ENCODE assay signal across 1 cellular context in the genomic region with DNA sequence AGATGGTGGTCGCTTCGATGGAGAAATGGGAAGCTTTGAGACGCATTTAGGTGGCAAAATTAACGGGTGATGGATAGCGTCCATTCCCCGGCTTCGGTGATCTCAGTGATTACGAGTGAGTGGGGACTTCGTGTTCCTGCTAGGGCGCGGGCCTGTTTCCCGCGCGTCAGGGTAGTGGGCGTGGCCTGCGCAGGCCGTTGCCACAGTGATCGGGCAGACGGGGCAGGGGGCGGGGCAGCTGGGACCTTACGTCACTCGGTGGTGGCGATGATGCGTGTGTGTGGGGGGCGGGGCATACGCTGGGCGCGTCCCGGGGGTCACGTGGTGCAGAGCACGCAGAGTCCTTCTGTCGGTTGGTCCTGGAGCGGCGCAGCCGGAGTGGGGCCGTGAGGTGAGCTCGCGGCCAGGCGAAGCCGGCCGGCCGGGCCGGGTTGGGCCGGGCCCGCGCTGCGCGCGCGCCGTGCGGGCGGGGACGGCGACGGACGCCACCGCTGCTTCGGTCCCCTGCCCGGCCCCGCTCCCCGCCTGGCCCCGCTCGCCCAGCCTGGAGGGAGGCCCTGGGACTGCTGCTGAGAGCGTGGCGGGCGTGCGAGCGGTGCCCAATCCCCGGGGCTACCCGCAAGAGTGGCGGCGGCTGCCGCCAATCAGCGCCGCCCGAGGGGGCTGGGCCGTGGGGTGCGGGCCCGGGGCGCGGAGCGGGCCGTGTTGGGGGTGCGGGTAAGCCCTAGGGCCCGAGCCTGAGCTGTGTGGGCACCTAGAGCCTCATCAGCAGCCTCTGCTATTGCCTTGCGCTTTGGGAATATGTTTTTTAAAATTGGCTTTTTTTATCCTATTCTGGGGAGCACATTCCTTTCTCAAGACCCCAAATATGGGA.
A peak's percentile ranks its signal among the peaks of the same experiment; 100 is the strongest.
TF ChIP-seq lines count a peak whose summit lies in the region.

A gene (plus strand): TSS at position 327 of the 874 bp plus-strand sequence. CDS start 29,508 bp downstream, outside the sequence.

TF ChIP-seq in K562, 482 proteins besides CTCF, POLR2A, EP300 and RAD21 (continued from another document and continues in another):
- TF ChIP-seq CEBPG (CRISPR knock-in tag; IDR thresholded peaks at IDR 0.05) (peak; percentile 77), CEBPG (tag; conservative IDR thresholded peaks at IDR 0.05 in 1 of 2, IDR thresholded peaks at IDR 0.05 in 1 of 2) (no peak), SREBF2 (CRISPR knock-in tag; IDR thresholded peaks at IDR 0.05) (0 out of 2 replicates have a peak, but pooled peaks have one; percentile 74), PHF21A (IDR thresholded peaks at IDR 0.05; ENCODE audit: borderline replicate concordance, low read depth) (no peak), CBX1 (IDR thresholded peaks at IDR 0.05; ENCODE audit: low read depth) (peak; percentile 35; the same call in 1 of the 2 replicates), MAFK (IDR thresholded peaks at IDR 0.05; ENCODE audit: low read length) (no peak), NFYB (IDR thresholded peaks at IDR 0.05; ENCODE audit: extremely low read depth, insufficient read length) (peak; percentile 89), KDM1A (IDR thresholded peaks at IDR 0.05) (peak in 1 of 2 experiments; percentile 29; a peak in 1 of 4 replicates), CHCHD3 (CRISPR knock-in tag; IDR thresholded peaks at IDR 0.05) (no peak), HNRNPUL1 (IDR thresholded peaks at IDR 0.05; ENCODE audit: low read length) (no peak), ZNF561 (CRISPR knock-in tag; conservative IDR thresholded peaks at IDR 0.05) (no peak), BCOR (IDR thresholded peaks at IDR 0.05) (no peak), GTF2F1 (IDR thresholded peaks at IDR 0.05; ENCODE audit: low read depth, low read length) (0 out of 2 replicates have a peak, but pooled peaks have one; percentile 68), DNMT1 (IDR thresholded peaks at IDR 0.05) (no peak), FOXM1 (IDR thresholded peaks at IDR 0.05; ENCODE audit: low read depth) (no peak), FOXM1 (CRISPR knock-in tag; IDR thresholded peaks at IDR 0.05; ENCODE audit: low read depth) (no peak), BDP1 (IDR thresholded peaks at IDR 0.05; ENCODE audit: insufficient read depth, insufficient read length) (no peak), SRF (CRISPR knock-in tag; IDR thresholded peaks at IDR 0.05) (no peak; a peak in 1 of 4 replicates), ZNF143 (CRISPR knock-in tag; IDR thresholded peaks at IDR 0.05) (0 out of 2 replicates have a peak, but pooled peaks have one; percentile 27), MYBL2 (IDR thresholded peaks at IDR 0.05; ENCODE audit: low read depth) (no peak; the same call in 1 of the 2 replicates), MYBL2 (CRISPR knock-in tag; IDR thresholded peaks at IDR 0.05; ENCODE audit: borderline replicate concordance) (no peak), SMARCB1 (IDR thresholded peaks at IDR 0.05; ENCODE audit: insufficient read length, low read depth) (no peak), FIP1L1 (IDR thresholded peaks at IDR 0.05; ENCODE audit: low read depth, low read length, poor library complexity, severe bottlenecking) (peak; percentile 57), GATA2 (CRISPR knock-in tag; IDR thresholded peaks at IDR 0.05) (peak; percentile 30; the same call in 1 of the 2 replicates), RBM15 (IDR thresholded peaks at IDR 0.05; ENCODE audit: insufficient read depth, low read length) (no peak), NR2F6 (CRISPR knock-in tag; IDR thresholded peaks at IDR 0.05) (no peak), ZNF274 (IDR thresholded peaks at IDR 0.05; ENCODE audit: borderline replicate concordance, low read depth, low read length) (no peak), NR2C1 (IDR thresholded peaks at IDR 0.05) (no peak), NR2C1 (tag; IDR thresholded peaks at IDR 0.05) (0 out of 2 replicates have a peak, but pooled peaks have one; percentile 30)
- TF ChIP-seq, protein P1, sequence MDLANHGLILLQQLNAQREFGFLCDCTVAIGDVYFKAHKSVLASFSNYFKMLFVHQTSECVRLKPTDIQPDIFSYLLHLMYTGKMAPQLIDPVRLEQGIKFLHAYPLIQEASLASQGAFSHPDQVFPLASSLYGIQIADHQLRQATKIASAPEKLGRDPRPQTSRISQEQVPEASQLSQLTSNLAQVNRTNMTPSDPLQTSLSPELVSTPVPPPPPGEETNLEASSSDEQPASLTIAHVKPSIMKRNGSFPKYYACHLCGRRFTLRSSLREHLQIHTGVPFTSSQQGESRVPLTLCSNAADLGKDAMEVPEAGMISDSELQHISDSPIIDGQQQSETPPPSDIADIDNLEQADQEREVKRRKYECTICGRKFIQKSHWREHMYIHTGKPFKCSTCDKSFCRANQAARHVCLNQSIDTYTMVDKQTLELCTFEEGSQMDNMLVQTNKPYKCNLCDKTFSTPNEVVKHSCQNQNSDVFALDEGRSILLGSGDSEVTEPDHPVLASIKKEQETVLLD (IDR thresholded peaks at IDR 0.05) = peak; percentile 81; the same call in 1 of the 2 replicates
- TF ChIP-seq, protein P2, sequence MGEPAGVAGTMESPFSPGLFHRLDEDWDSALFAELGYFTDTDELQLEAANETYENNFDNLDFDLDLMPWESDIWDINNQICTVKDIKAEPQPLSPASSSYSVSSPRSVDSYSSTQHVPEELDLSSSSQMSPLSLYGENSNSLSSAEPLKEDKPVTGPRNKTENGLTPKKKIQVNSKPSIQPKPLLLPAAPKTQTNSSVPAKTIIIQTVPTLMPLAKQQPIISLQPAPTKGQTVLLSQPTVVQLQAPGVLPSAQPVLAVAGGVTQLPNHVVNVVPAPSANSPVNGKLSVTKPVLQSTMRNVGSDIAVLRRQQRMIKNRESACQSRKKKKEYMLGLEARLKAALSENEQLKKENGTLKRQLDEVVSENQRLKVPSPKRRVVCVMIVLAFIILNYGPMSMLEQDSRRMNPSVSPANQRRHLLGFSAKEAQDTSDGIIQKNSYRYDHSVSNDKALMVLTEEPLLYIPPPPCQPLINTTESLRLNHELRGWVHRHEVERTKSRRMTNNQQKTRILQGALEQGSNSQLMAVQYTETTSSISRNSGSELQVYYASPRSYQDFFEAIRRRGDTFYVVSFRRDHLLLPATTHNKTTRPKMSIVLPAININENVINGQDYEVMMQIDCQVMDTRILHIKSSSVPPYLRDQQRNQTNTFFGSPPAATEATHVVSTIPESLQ (CRISPR knock-in tag; IDR thresholded peaks at IDR 0.05) = peak; percentile 98
- TF ChIP-seq, protein P3, sequence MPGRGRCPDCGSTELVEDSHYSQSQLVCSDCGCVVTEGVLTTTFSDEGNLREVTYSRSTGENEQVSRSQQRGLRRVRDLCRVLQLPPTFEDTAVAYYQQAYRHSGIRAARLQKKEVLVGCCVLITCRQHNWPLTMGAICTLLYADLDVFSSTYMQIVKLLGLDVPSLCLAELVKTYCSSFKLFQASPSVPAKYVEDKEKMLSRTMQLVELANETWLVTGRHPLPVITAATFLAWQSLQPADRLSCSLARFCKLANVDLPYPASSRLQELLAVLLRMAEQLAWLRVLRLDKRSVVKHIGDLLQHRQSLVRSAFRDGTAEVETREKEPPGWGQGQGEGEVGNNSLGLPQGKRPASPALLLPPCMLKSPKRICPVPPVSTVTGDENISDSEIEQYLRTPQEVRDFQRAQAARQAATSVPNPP (IDR thresholded peaks at IDR 0.05; ENCODE audit: borderline replicate concordance, insufficient read depth, insufficient read length) = no peak
- TF ChIP-seq, protein P4, sequence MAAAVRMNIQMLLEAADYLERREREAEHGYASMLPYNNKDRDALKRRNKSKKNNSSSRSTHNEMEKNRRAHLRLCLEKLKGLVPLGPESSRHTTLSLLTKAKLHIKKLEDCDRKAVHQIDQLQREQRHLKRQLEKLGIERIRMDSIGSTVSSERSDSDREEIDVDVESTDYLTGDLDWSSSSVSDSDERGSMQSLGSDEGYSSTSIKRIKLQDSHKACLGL (CRISPR knock-in tag; IDR thresholded peaks at IDR 0.05; ENCODE audit: borderline replicate concordance, poor library complexity, severe bottlenecking) = no peak
- TF ChIP-seq, protein P5, sequence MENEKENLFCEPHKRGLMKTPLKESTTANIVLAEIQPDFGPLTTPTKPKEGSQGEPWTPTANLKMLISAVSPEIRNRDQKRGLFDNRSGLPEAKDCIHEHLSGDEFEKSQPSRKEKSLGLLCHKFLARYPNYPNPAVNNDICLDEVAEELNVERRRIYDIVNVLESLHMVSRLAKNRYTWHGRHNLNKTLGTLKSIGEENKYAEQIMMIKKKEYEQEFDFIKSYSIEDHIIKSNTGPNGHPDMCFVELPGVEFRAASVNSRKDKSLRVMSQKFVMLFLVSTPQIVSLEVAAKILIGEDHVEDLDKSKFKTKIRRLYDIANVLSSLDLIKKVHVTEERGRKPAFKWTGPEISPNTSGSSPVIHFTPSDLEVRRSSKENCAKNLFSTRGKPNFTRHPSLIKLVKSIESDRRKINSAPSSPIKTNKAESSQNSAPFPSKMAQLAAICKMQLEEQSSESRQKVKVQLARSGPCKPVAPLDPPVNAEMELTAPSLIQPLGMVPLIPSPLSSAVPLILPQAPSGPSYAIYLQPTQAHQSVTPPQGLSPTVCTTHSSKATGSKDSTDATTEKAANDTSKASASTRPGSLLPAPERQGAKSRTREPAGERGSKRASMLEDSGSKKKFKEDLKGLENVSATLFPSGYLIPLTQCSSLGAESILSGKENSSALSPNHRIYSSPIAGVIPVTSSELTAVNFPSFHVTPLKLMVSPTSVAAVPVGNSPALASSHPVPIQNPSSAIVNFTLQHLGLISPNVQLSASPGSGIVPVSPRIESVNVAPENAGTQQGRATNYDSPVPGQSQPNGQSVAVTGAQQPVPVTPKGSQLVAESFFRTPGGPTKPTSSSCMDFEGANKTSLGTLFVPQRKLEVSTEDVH (IDR thresholded peaks at IDR 0.05; ENCODE audit: low read depth, partially characterized antibody) = peak; percentile 94
- TF ChIP-seq, protein P6, sequence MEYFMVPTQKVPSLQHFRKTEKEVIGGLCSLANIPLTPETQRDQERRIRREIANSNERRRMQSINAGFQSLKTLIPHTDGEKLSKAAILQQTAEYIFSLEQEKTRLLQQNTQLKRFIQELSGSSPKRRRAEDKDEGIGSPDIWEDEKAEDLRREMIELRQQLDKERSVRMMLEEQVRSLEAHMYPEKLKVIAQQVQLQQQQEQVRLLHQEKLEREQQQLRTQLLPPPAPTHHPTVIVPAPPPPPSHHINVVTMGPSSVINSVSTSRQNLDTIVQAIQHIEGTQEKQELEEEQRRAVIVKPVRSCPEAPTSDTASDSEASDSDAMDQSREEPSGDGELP (CRISPR knock-in tag; IDR thresholded peaks at IDR 0.05; ENCODE audit: borderline replicate concordance) = peak; percentile 91
- TF ChIP-seq, protein P7, sequence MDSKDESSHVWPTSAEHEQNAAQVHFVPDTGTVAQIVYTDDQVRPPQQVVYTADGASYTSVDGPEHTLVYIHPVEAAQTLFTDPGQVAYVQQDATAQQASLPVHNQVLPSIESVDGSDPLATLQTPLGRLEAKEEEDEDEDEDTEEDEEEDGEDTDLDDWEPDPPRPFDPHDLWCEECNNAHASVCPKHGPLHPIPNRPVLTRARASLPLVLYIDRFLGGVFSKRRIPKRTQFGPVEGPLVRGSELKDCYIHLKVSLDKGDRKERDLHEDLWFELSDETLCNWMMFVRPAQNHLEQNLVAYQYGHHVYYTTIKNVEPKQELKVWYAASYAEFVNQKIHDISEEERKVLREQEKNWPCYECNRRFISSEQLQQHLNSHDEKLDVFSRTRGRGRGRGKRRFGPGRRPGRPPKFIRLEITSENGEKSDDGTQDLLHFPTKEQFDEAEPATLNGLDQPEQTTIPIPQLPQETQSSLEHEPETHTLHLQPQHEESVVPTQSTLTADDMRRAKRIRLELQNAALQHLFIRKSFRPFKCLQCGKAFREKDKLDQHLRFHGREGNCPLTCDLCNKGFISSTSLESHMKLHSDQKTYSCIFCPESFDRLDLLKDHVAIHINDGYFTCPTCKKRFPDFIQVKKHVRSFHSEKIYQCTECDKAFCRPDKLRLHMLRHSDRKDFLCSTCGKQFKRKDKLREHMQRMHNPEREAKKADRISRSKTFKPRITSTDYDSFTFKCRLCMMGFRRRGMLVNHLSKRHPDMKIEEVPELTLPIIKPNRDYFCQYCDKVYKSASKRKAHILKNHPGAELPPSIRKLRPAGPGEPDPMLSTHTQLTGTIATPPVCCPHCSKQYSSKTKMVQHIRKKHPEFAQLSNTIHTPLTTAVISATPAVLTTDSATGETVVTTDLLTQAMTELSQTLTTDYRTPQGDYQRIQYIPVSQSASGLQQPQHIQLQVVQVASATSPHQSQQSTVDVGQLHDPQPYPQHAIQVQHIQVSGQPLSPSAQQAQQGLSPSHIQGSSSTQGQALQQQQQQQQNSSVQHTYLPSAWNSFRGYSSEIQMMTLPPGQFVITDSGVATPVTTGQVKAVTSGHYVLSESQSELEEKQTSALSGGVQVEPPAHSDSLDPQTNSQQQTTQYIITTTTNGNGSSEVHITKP (IDR thresholded peaks at IDR 0.05; ENCODE audit: partially characterized antibody) = no peak
- TF ChIP-seq, protein P8, sequence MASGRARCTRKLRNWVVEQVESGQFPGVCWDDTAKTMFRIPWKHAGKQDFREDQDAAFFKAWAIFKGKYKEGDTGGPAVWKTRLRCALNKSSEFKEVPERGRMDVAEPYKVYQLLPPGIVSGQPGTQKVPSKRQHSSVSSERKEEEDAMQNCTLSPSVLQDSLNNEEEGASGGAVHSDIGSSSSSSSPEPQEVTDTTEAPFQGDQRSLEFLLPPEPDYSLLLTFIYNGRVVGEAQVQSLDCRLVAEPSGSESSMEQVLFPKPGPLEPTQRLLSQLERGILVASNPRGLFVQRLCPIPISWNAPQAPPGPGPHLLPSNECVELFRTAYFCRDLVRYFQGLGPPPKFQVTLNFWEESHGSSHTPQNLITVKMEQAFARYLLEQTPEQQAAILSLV (tag; IDR thresholded peaks at IDR 0.05) = no peak
- TF ChIP-seq, protein P9, sequence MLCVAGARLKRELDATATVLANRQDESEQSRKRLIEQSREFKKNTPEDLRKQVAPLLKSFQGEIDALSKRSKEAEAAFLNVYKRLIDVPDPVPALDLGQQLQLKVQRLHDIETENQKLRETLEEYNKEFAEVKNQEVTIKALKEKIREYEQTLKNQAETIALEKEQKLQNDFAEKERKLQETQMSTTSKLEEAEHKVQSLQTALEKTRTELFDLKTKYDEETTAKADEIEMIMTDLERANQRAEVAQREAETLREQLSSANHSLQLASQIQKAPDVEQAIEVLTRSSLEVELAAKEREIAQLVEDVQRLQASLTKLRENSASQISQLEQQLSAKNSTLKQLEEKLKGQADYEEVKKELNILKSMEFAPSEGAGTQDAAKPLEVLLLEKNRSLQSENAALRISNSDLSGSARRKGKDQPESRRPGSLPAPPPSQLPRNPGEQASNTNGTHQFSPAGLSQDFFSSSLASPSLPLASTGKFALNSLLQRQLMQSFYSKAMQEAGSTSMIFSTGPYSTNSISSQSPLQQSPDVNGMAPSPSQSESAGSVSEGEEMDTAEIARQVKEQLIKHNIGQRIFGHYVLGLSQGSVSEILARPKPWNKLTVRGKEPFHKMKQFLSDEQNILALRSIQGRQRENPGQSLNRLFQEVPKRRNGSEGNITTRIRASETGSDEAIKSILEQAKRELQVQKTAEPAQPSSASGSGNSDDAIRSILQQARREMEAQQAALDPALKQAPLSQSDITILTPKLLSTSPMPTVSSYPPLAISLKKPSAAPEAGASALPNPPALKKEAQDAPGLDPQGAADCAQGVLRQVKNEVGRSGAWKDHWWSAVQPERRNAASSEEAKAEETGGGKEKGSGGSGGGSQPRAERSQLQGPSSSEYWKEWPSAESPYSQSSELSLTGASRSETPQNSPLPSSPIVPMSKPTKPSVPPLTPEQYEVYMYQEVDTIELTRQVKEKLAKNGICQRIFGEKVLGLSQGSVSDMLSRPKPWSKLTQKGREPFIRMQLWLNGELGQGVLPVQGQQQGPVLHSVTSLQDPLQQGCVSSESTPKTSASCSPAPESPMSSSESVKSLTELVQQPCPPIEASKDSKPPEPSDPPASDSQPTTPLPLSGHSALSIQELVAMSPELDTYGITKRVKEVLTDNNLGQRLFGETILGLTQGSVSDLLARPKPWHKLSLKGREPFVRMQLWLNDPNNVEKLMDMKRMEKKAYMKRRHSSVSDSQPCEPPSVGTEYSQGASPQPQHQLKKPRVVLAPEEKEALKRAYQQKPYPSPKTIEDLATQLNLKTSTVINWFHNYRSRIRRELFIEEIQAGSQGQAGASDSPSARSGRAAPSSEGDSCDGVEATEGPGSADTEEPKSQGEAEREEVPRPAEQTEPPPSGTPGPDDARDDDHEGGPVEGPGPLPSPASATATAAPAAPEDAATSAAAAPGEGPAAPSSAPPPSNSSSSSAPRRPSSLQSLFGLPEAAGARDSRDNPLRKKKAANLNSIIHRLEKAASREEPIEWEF (CRISPR knock-in tag; IDR thresholded peaks at IDR 0.05) = no peak
